ENCODE assay signal across 22 cellular contexts in genomic region chr10:34547283-34547682, GRCh38.
"Had no signal": no experiment of that assay in that cellular context is flagged by ENCODE, and none has a peak within 500 bp of the region (broad histone marks: within the 10 kb centered on the region; RNA-seq: fewer than 3 reads in every experiment).

No MANE protein-coding gene starts in this region.

- H3K9me3 Mint-ChIP-seq: activated CD4-positive, alpha-beta memory T cell treated with anti-CD3 and anti-CD28 coated beads for 36 hours; activated naive CD4-positive, alpha-beta T cell treated with anti-CD3 and anti-CD28 coated beads, Interleukin-2, amount 10 ng/mL, durations not matched to agents 7 days and 5 days; natural killer cell had no signal

- H3K27ac ChIP-seq: cardiac muscle cell, gastrocnemius medialis, heart right ventricle, right atrium auricular region, tibial artery, WERI-Rb-1 had no signal

- DNase-seq: activated CD4-positive, alpha-beta memory T cell treated with anti-CD3 and anti-CD28 coated beads for 36 hours; activated CD4-positive, alpha-beta T cell treated with anti-CD3 and anti-CD28 coated beads for 36 hours; activated CD8-positive, alpha-beta memory T cell treated with anti-CD3 and anti-CD28 coated beads, Interleukin-2, amount 10 ng/mL, durations not matched to agents 7 days and 5 days; activated naive CD4-positive, alpha-beta T cell treated with anti-CD3 and anti-CD28 coated beads, Interleukin-2, amount 10 ng/mL, durations not matched to agents 7 days and 5 days; activated T-cell treated with anti-CD3 and anti-CD28 coated beads, Interleukin-2, amount 50 U/mL, for 1 hour; gastrocnemius medialis; heart right ventricle; mammary epithelial cell; natural killer cell; small intestine; stimulated activated CD4-positive, alpha-beta T cell treated with anti-CD3 and anti-CD28 coated beads, Interleukin-4, amount 100 ng/mL, for 24 hours; stimulated activated naive CD4-positive, alpha-beta T cell; T-helper 1 cell; tibial artery; WERI-Rb-1 had no signal

- H3K27me3 Mint-ChIP-seq: activated CD8-positive, alpha-beta memory T cell treated with anti-CD3 and anti-CD28 coated beads, Interleukin-2, amount 10 ng/mL, durations not matched to agents 7 days and 5 days; progenitor cell of endocrine pancreas had no signal

- H3K4me1 Mint-ChIP-seq: activated CD4-positive, alpha-beta T cell treated with anti-CD3 and anti-CD28 coated beads for 36 hours; activated CD8-positive, alpha-beta memory T cell treated with anti-CD3 and anti-CD28 coated beads, Interleukin-2, amount 10 ng/mL, durations not matched to agents 7 days and 5 days; activated naive CD4-positive, alpha-beta T cell treated with anti-CD3 and anti-CD28 coated beads, Interleukin-2, amount 10 ng/mL, durations not matched to agents 7 days and 5 days; natural killer cell had no signal

- H3K27me3 ChIP-seq: cardiac muscle cell, gastrocnemius medialis, heart right ventricle, right atrium auricular region, tibial artery had no signal

- H3K4me3 Mint-ChIP-seq: activated CD4-positive, alpha-beta memory T cell treated with anti-CD3 and anti-CD28 coated beads for 36 hours; activated CD4-positive, alpha-beta T cell treated with anti-CD3 and anti-CD28 coated beads for 36 hours; activated CD8-positive, alpha-beta memory T cell treated with anti-CD3 and anti-CD28 coated beads, Interleukin-2, amount 10 ng/mL, durations not matched to agents 7 days and 5 days; activated naive CD4-positive, alpha-beta T cell treated with anti-CD3 and anti-CD28 coated beads, Interleukin-2, amount 10 ng/mL, durations not matched to agents 7 days and 5 days; natural killer cell had no signal

- H3K4me3 ChIP-seq: cardiac muscle cell, gastrocnemius medialis, heart right ventricle, right atrium auricular region, tibial artery had no signal

- H3K36me3 Mint-ChIP-seq: activated CD4-positive, alpha-beta memory T cell treated with anti-CD3 and anti-CD28 coated beads for 36 hours; activated CD8-positive, alpha-beta memory T cell treated with anti-CD3 and anti-CD28 coated beads, Interleukin-2, amount 10 ng/mL, durations not matched to agents 7 days and 5 days; activated naive CD4-positive, alpha-beta T cell treated with anti-CD3 and anti-CD28 coated beads, Interleukin-2, amount 10 ng/mL, durations not matched to agents 7 days and 5 days; natural killer cell had no signal

- FAIRE-seq: colon, islet of Langerhans, small intestine, urothelium cell line had no signal

- H3K27ac Mint-ChIP-seq: activated CD4-positive, alpha-beta memory T cell treated with anti-CD3 and anti-CD28 coated beads for 36 hours; activated CD4-positive, alpha-beta T cell treated with anti-CD3 and anti-CD28 coated beads for 36 hours; activated CD8-positive, alpha-beta memory T cell treated with anti-CD3 and anti-CD28 coated beads, Interleukin-2, amount 10 ng/mL, durations not matched to agents 7 days and 5 days; activated naive CD4-positive, alpha-beta T cell treated with anti-CD3 and anti-CD28 coated beads, Interleukin-2, amount 10 ng/mL, durations not matched to agents 7 days and 5 days; natural killer cell had no signal

- ATAC-seq: activated CD4-positive, alpha-beta T cell treated with anti-CD3 and anti-CD28 coated beads for 36 hours; activated CD8-positive, alpha-beta memory T cell treated with anti-CD3 and anti-CD28 coated beads, Interleukin-2, amount 10 ng/mL, durations not matched to agents 7 days and 5 days; gastrocnemius medialis; heart right ventricle; left lobe of liver; natural killer cell had no signal

- H3K36me3 ChIP-seq: cardiac muscle cell, gastrocnemius medialis, heart right ventricle, right atrium auricular region, tibial artery, WERI-Rb-1 had no signal

- H3K9me3 ChIP-seq: gastrocnemius medialis, heart right ventricle, right atrium auricular region, tibial artery had no signal
